Comparison of ENCODE assay signal across 17 cellular contexts in genomic region chr2:230330725-230331124, GRCh38. TPM values are rescaled to one million over a fixed set of nuclear protein-coding genes. Genes with fewer than 3 reads are reported as not detected.
A peak's percentile ranks its signal among the peaks of the same experiment; 100 is the strongest.
DNase-seq lines count a peak whose midpoint lies in the region; ATAC-seq and TF ChIP-seq lines count a peak whose summit lies in the region.
"Had no signal": no experiment of that assay in that cellular context is flagged by ENCODE, and none has a peak within 500 bp of the region (broad histone marks: within the 10 kb centered on the region; RNA-seq: fewer than 3 reads in every experiment).

No MANE protein-coding gene starts in this region.

- peak overlapping the region; percentile 48 for H3K4me3 ChIP-seq in skeletal muscle satellite cell (ENCODE audit: low read length)
- H3K4me3 ChIP-seq: GM23338, prostate gland, uterus had no signal

- no peaks in the 10 kb centered on the region for H3K27me3 ChIP-seq in skeletal muscle satellite cell (ENCODE audit: control insufficient read depth, insufficient read depth, low read length)
- H3K27me3 ChIP-seq: uterus had no signal

- no peak for DNase-seq in activated naive CD4-positive, alpha-beta T cell treated with anti-CD3 and anti-CD28 coated beads for 36 hours
- no peak for DNase-seq in activated naive CD4-positive, alpha-beta T cell (lab: John Stamatoyannopoulos, UW)
- DNase-seq in activated B cell treated with CpG ODN at 0.5 μM for 24 hours (no peak), cortex of kidney (lab: John Stamatoyannopoulos, UW) (no peak), HuH-7 (ENCODE audit: low spot score) (no peak)
- DNase-seq in effector memory CD8-positive, alpha-beta T cell: no peak
- DNase-seq: activated effector memory CD4-positive, alpha-beta T cell treated with Interleukin-2 at 50 U/mL for 16 hours; DMS79; mesendoderm; NCI-H2081 treated with DMSO at 0.1 percent for 48 hours; SIG-M5; stimulated activated CD4-positive, alpha-beta T cell treated with anti-CD3 and anti-CD28 coated beads, Interleukin-1b, Interleukin-23, amount 100 ng/mL, for 48 hours; uterus had no signal

- no peak for TF ChIP-seq CTCF in activated B cell treated with CpG ODN at 0.5 μM for 24 hours (IDR thresholded peaks at IDR 0.05)

- peaks cover 42% of the 10 kb centered on the region for H3K36me3 Mint-ChIP-seq in activated naive CD4-positive, alpha-beta T cell treated with anti-CD3 and anti-CD28 coated beads for 36 hours (ENCODE audit: low read depth)
- H3K36me3 Mint-ChIP-seq in activated B cell treated with CpG ODN at 0.5 μM for 24 hours (ENCODE audit: low read depth): peaks cover 80% of the 10 kb centered on the region
- H3K36me3 Mint-ChIP-seq in effector memory CD8-positive, alpha-beta T cell (ENCODE audit: insufficient read depth): peaks cover 44% of the 10 kb centered on the region

- no peaks in the 10 kb centered on the region for H3K9me3 Mint-ChIP-seq in activated naive CD4-positive, alpha-beta T cell treated with anti-CD3 and anti-CD28 coated beads for 36 hours
- H3K9me3 Mint-ChIP-seq in activated B cell treated with CpG ODN at 0.5 μM for 24 hours: no peaks in the 10 kb centered on the region
- no peaks in the 10 kb centered on the region for H3K9me3 Mint-ChIP-seq in effector memory CD8-positive, alpha-beta T cell
- H3K9me3 Mint-ChIP-seq: GM23338 had no signal

- H3K4me2 ChIP-seq in skeletal muscle satellite cell (ENCODE audit: low read length): peak overlapping the region; percentile 76
- H3K4me2 ChIP-seq: GM23338 had no signal

- peaks cover 77% of the 10 kb centered on the region for H3K4me1 Mint-ChIP-seq in activated naive CD4-positive, alpha-beta T cell treated with anti-CD3 and anti-CD28 coated beads for 36 hours (ENCODE audit: low read depth)
- peaks cover 84% of the 10 kb centered on the region for H3K4me1 Mint-ChIP-seq in activated B cell treated with CpG ODN at 0.5 μM for 24 hours
- H3K4me1 Mint-ChIP-seq in effector memory CD8-positive, alpha-beta T cell (ENCODE audit: low read depth in 2 of 2): peaks cover 62 to 91% of the 10 kb centered on the region in 2 donors

- peak overlapping the region; percentile 39 for H3K9ac ChIP-seq in skeletal muscle satellite cell (ENCODE audit: low read depth, low read length)

- H3K27me3 Mint-ChIP-seq in activated naive CD4-positive, alpha-beta T cell treated with anti-CD3 and anti-CD28 coated beads for 36 hours (ENCODE audit: low read depth): no peaks in the 10 kb centered on the region
- no peaks in the 10 kb centered on the region for H3K27me3 Mint-ChIP-seq in activated B cell treated with CpG ODN at 0.5 μM for 24 hours
- H3K27me3 Mint-ChIP-seq in effector memory CD8-positive, alpha-beta T cell: no peaks in the 10 kb centered on the region

- H3K4me1 ChIP-seq in skeletal muscle satellite cell (ENCODE audit: control insufficient read depth, insufficient read depth, low read length): peaks cover 37% of the 10 kb centered on the region
- H3K4me1 ChIP-seq: prostate gland, uterus had no signal

- no peak for ATAC-seq in activated B cell treated with CpG ODN at 0.5 μM for 24 hours (ENCODE audit: low read depth)
- ATAC-seq in effector memory CD8-positive, alpha-beta T cell (replicated peaks): no peak
- ATAC-seq in HG03457 (IDR thresholded peaks at IDR 0.05; ENCODE audit: unreplicated experiment): no peak
- ATAC-seq: GM23338 had no signal

- H3K4me3 Mint-ChIP-seq in activated naive CD4-positive, alpha-beta T cell treated with anti-CD3 and anti-CD28 coated beads for 36 hours: peak overlapping the region; percentile 57
- no peak overlapping the region for H3K4me3 Mint-ChIP-seq in activated B cell treated with CpG ODN at 0.5 μM for 24 hours
- peak overlapping the region; percentile 94 to 99 for H3K4me3 Mint-ChIP-seq in effector memory CD8-positive, alpha-beta T cell
- H3K4me3 Mint-ChIP-seq: GM23338 had no signal

- POLR2A ChIA-PET in activated B cell treated with CpG ODN at 0.5 μM for 24 hours (lab: Charles Lee): no interaction called here

- peak overlapping the region; percentile 81 for H3K27ac Mint-ChIP-seq in activated naive CD4-positive, alpha-beta T cell treated with anti-CD3 and anti-CD28 coated beads for 36 hours
- peak overlapping the region; percentile 20 for H3K27ac Mint-ChIP-seq in activated B cell treated with CpG ODN at 0.5 μM for 24 hours
- no peak overlapping the region for H3K27ac Mint-ChIP-seq in effector memory CD8-positive, alpha-beta T cell
- H3K27ac Mint-ChIP-seq: GM23338 had no signal

- intact Hi-C loops in activated naive CD4-positive, alpha-beta T cell treated with anti-CD3 and anti-CD28 coated beads for 36 hours (cut with micrococcal nuclease): loop anchor here (5.0 kb wide), 1 partner anchor 332 kb away; no protein-coding TSS in a partner anchor
- intact Hi-C loops in activated B cell treated with CpG ODN at 0.5 μM for 24 hours (cut with micrococcal nuclease): no loop called here

- no peaks in the 10 kb centered on the region for H3K9me3 ChIP-seq in skeletal muscle satellite cell (replicated peaks; ENCODE audit: low read length)
- H3K9me3 ChIP-seq: prostate gland, uterus had no signal

- CTCF ChIA-PET in activated naive CD4-positive, alpha-beta T cell treated with anti-CD3 and anti-CD28 coated beads for 36 hours (lab: Charles Lee): no interaction called here
- CTCF ChIA-PET in activated B cell treated with CpG ODN at 0.5 μM for 24 hours (lab: Charles Lee): no interaction called here

- H3K36me3 ChIP-seq in skeletal muscle satellite cell (ENCODE audit: insufficient read depth, low read length): peaks cover 11% of the 10 kb centered on the region
- H3K36me3 ChIP-seq: prostate gland, uterus had no signal

RNA-seq across cellular contexts. Expression of gene SP140L, which starts 3.7 kb away (rescaled TPM):
- 10 to 100 TPM; 41.8 to 44.7 TPM for total RNA-seq in activated naive CD4-positive, alpha-beta T cell treated with anti-CD3 and anti-CD28 coated beads for 36 hours
- total RNA-seq in activated B cell treated with CpG ODN at 0.5 μM for 24 hours: 106 and 112 TPM in 2 replicates
- total RNA-seq in skeletal muscle satellite cell (2012; rRNA removed): 6.6 and 7.2 TPM in 2 replicates

Comparison
In these comparisons a context has a peak if more than half of its experiments do, and no peak if none do; other contexts are left out.
1. H3K27ac Mint-ChIP-seq: peak in activated naive CD4-positive, alpha-beta T cell treated with anti-CD3 and anti-CD28 coated beads for 36 hours (single experiment) and activated B cell treated with CpG ODN at 0.5 μM for 24 hours (single experiment); none in effector memory CD8-positive, alpha-beta T cell (0 of 2).